8 cellular contexts compared by ENCODE assay signal in the genomic region with DNA sequence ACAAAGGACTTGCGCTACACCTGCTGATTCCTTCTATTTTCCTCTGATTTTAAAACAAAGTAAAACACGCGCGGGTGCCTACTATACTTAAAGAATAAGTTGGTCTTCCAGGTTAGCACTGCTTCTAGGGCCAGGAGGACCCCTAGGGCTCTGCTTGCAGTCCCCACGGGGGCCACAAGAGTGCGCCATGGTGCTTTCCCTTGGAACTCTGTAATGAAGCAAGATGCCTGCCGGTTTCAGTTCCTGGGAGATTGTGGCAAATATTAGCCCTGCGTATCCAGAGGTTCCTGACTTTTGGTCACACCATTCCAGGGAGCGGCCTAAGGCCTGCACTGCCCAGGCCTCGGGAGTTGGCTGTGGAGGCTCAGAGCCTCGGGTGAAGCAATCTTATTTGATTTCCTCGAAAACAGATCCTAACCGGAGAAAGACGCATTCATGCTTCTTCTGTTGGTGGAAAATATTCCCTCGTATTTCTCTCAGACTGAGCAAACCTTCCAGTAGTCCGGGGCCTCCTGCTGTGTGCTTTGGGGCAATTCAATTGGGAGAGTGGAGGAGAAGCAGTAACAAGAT. TPM values are rescaled to one million over a fixed set of nuclear protein-coding genes. Genes with fewer than 3 reads are reported as not detected.
A peak's percentile ranks its signal among the peaks of the same experiment; 100 is the strongest.
DNase-seq lines count a peak whose midpoint lies in the region; ATAC-seq, FAIRE-seq and TF ChIP-seq lines count a peak whose summit lies in the region.

No MANE protein-coding gene starts in this region.

- H2AFZ ChIP-seq in keratinocyte (ENCODE audit: control insufficient read depth, low read length): peak overlapping the region; percentile 76

- CTCF ChIA-PET in AG04449 (lab: Yijun Ruan, JAX): interaction anchor here (0.8 to 4.1 kb wide), 19 partner anchors 8 to 97 kb away, joined by 3 to 33 read pairs (median 6); no protein-coding TSS in a partner anchor

- FAIRE-seq in keratinocyte (lab: Jason Lieb, UNC): peak; percentile 43

- no peak overlapping the region for H3K4me3 ChIP-seq in AG04449 (ENCODE audit: low read depth, low read length)
- H3K4me3 ChIP-seq in breast epithelium: peak overlapping the region in 2 of 3 donors; percentile 37 to 44
- H3K4me3 ChIP-seq in keratinocyte (ENCODE audit: control insufficient read depth in 2 of 3, extremely low read depth in 1 of 3, insufficient read depth in 2 of 3, low read depth in 1 of 3, low read length in 3 of 3): no peak overlapping the region

- peak overlapping the region; percentile 50 for H3K4me2 ChIP-seq in keratinocyte (ENCODE audit: control insufficient read depth, extremely low read depth, insufficient read depth, low read depth, low read length)

- no peak overlapping the region for H3K9ac ChIP-seq in keratinocyte (ENCODE audit: control insufficient read depth, extremely low read depth, insufficient read depth, low read length)

- H3K36me3 ChIP-seq in breast epithelium (no peaks in the 10 kb centered on the region), keratinocyte (ENCODE audit: control insufficient read depth in 2 of 2, extremely low read depth in 1 of 2, insufficient read depth in 2 of 2, low read length in 2 of 2) (no peaks in the 10 kb centered on the region)

- intact Hi-C loops in breast epithelium (cut with DNase I; ENCODE audit: low total_unique reads): no loop called here

- no peak for TF ChIP-seq POLR2A in breast epithelium (IDR thresholded peaks at IDR 0.05)

- POLR2A ChIA-PET in AG04449 (lab: Yijun Ruan, JAX): no interaction called here

- H4K20me1 ChIP-seq in keratinocyte (ENCODE audit: control insufficient read depth, extremely low read depth, insufficient read depth, low read length): no peaks in the 10 kb centered on the region

- H3K27ac ChIP-seq in breast epithelium (peak overlapping the region in 1 of 2 donors; percentile 18), keratinocyte (ENCODE audit: control insufficient read depth, insufficient read depth, low read length) (no peak overlapping the region)

- DNase-seq in AG04449 (ENCODE audit: low read depth, low spot score): no peak
- peak; percentile 41 for DNase-seq in NCI-H2029 (lab: John Stamatoyannopoulos, UW)
- peak; percentile 81 for DNase-seq in UCSD-AML1 (lab: John Stamatoyannopoulos, UW; ENCODE audit: unreplicated experiment)
- DNase-seq in breast epithelium (ENCODE audit: low spot score in 2 of 2): peak; percentile 52 to 67
- no peak for DNase-seq in keratinocyte (ENCODE audit: low read depth, low spot score)
- DNase-seq in stimulated activated CD4-positive, alpha-beta T cell treated with anti-CD3 and anti-CD28 coated beads, Interleukin-15, amount 100 ng/mL, for 48 hours (ENCODE audit: low read depth in 2 of 2): peak; percentile 36 to 61

- TF ChIP-seq CTCF in AG04449 (IDR thresholded peaks at IDR 0.05; ENCODE audit: insufficient read depth, low read length, missing control alignments): peak; percentile 97
- TF ChIP-seq CTCF in breast epithelium (IDR thresholded peaks at IDR 0.05): peak; percentile 45 to 81 (median 80)
- peak; percentile 86 to 97 (median 95) for TF ChIP-seq CTCF in keratinocyte (optimal IDR thresholded peaks at IDR 0.05 in 1 of 3, IDR thresholded peaks at IDR 0.05 in 1 of 3, conservative IDR thresholded peaks at IDR 0.05 in 1 of 3; ENCODE audit: extremely low read depth in 1 of 3, insufficient read depth in 2 of 3, low read length in 3 of 3)

- H3K9me1 ChIP-seq in keratinocyte (ENCODE audit: control insufficient read depth, extremely low read depth, insufficient read depth, low read length): no peaks in the 10 kb centered on the region

- ATAC-seq in GM18511 (IDR thresholded peaks at IDR 0.05; ENCODE audit: unreplicated experiment) (peak; percentile 45), HG03108 (IDR thresholded peaks at IDR 0.05; ENCODE audit: unreplicated experiment) (no peak)

- H3K4me1 ChIP-seq in breast epithelium: no peaks in the 10 kb centered on the region
- H3K4me1 ChIP-seq in keratinocyte (ENCODE audit: control insufficient read depth, extremely low read depth, insufficient read depth, low read length): peaks cover 8% of the 10 kb centered on the region

- H3K9me3 ChIP-seq in breast epithelium: no peaks in the 10 kb centered on the region
- no peaks in the 10 kb centered on the region for H3K9me3 ChIP-seq in keratinocyte (ENCODE audit: control insufficient read depth, low read depth, low read length)

- dilution Hi-C loops in keratinocyte (cut with MboI; ENCODE audit: extremely low pct_ligation_motif_present, low sequenced_read_pairs): no loop called here

- H3K27me3 ChIP-seq in breast epithelium (no peaks in the 10 kb centered on the region), keratinocyte (ENCODE audit: control insufficient read depth, extremely low read depth, insufficient read depth, low read length) (no peaks in the 10 kb centered on the region)

- H3K79me2 ChIP-seq in keratinocyte (ENCODE audit: control insufficient read depth, insufficient read depth, low read length): no peaks in the 10 kb centered on the region

RNA-seq across cellular contexts. Expression of gene ADAM30, which starts 25.3 kb away (rescaled TPM):
- total RNA-seq in breast epithelium: not detected
- not detected in 3 replicates for polyA plus RNA-seq in keratinocyte
- not detected for polyA plus RNA-seq in keratinocyte (2011; ENCODE audit: low read depth)
- not detected in 2 replicates for polyA plus RNA-seq in keratinocyte (2011; cell fraction: cytosol; rRNA removed)
- 0.04 TPM in 1 of 2 replicates, not detected in the other for polyA plus RNA-seq in keratinocyte (2011; cell fraction: nucleus; rRNA removed)
- not detected in 2 replicates for polyA plus RNA-seq in keratinocyte (2012; ENCODE audit: low replicate concordance)
- not detected in 3 replicates for polyA minus RNA-seq in keratinocyte
- polyA minus RNA-seq in keratinocyte (2011; cell fraction: cytosol; rRNA and poly(A)+ RNA removed): not detected
- polyA minus RNA-seq in keratinocyte (2011; cell fraction: nucleus; rRNA and poly(A)+ RNA removed): not detected in 2 replicates

RNA-seq across cellular contexts. Expression of gene REG4, which starts 59.7 kb away (rescaled TPM):
- total RNA-seq in breast epithelium: not detected
- not detected in 3 replicates for polyA plus RNA-seq in keratinocyte
- not detected for polyA plus RNA-seq in keratinocyte (2011; ENCODE audit: low read depth)
- polyA plus RNA-seq in keratinocyte (2011; cell fraction: cytosol; rRNA removed): not detected in 2 replicates
- polyA plus RNA-seq in keratinocyte (2011; cell fraction: nucleus; rRNA removed): not detected in 2 replicates
- not detected in 2 replicates for polyA plus RNA-seq in keratinocyte (2012; ENCODE audit: low replicate concordance)
- not detected in 3 replicates for polyA minus RNA-seq in keratinocyte
- not detected for polyA minus RNA-seq in keratinocyte (2011; cell fraction: cytosol; rRNA and poly(A)+ RNA removed)
- not detected in 2 replicates for polyA minus RNA-seq in keratinocyte (2011; cell fraction: nucleus; rRNA and poly(A)+ RNA removed)

Comparison
In these comparisons a context has a peak if more than half of its experiments do, and no peak if none do; other contexts are left out.
1. DNase-seq: peak in NCI-H2029 (single experiment), UCSD-AML1 (single experiment), breast epithelium (2 of 2) and stimulated activated CD4-positive, alpha-beta T cell treated with anti-CD3 and anti-CD28 coated beads, Interleukin-15, amount 100 ng/mL, for 48 hours (2 of 2); none in AG04449 (single experiment) and keratinocyte (single experiment).
2. H3K4me3 ChIP-seq: peak in breast epithelium (2 of 3); none in AG04449 (single experiment) and keratinocyte (0 of 3).
3. Peak in every context shown above with its lines, with median percentiles within 50 percentile points of each other: CTCF ChIP-seq.